Comparison of ENCODE assay signal across 23 cellular contexts in the genomic region with DNA sequence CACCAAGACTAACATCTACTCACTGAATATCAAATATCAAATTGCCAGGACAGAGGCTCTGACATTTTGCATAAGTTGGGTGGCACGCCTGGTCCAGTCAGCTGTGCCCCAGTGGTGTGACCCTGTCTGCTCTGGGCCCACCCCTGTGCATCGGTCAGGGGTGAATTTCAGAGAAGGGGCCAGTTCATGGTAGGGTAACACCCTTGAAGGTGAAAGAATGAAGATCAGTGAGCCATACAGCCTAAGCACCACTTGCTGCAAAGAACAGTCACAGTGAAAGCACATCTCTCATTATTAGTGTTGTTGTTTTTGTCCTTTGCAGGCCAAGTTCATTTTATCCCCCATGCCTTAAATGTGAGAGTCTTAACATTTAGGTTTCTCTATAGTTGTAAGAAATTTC.
DNase-seq lines count a peak whose midpoint lies in the region; ATAC-seq, FAIRE-seq and TF ChIP-seq lines count a peak whose summit lies in the region.
"Had no signal": no experiment of that assay in that cellular context is flagged by ENCODE, and none has a peak within 500 bp of the region (broad histone marks: within the 10 kb centered on the region; RNA-seq: fewer than 3 reads in every experiment).

No MANE protein-coding gene starts in this region.

- TF ChIP-seq CTCF in GM12878 (IDR thresholded peaks at IDR 0.05 in 2 of 3, conservative IDR thresholded peaks at IDR 0.05 in 1 of 3; ENCODE audit: control insufficient read depth in 2 of 3, extremely low read depth in 1 of 3, insufficient read depth in 1 of 3, low read depth in 3 of 3, low read length in 3 of 3) (no peak), gastroesophageal sphincter (IDR thresholded peaks at IDR 0.05) (no peak)

- no peaks in the 10 kb centered on the region for H3K9me3 Mint-ChIP-seq in activated naive CD4-positive, alpha-beta T cell treated with anti-CD3 and anti-CD28 coated beads for 36 hours
- H3K9me3 Mint-ChIP-seq: GM23338 had no signal

- H3K9ac ChIP-seq in GM12878 (ENCODE audit: control insufficient read depth, insufficient read depth, low read length), result no peak overlapping the region

- intact Hi-C loops in GM12878 (cut with micrococcal nuclease; ENCODE audit: unreplicated experiment), result no loop called here
- intact Hi-C loops in activated naive CD4-positive, alpha-beta T cell treated with anti-CD3 and anti-CD28 coated beads for 36 hours (cut with micrococcal nuclease), result no loop called here
- intact Hi-C loops in left colon (cut with DNase I, micrococcal nuclease), result no loop called here

- H3K27me3 Mint-ChIP-seq in activated naive CD4-positive, alpha-beta T cell treated with anti-CD3 and anti-CD28 coated beads for 36 hours (ENCODE audit: low read depth), result no peaks in the 10 kb centered on the region
- H3K27me3 Mint-ChIP-seq: CD4-positive, CD25-positive, alpha-beta regulatory T cell; CD8-positive, alpha-beta memory T cell had no signal

- in situ Hi-C loops in GM12878 (cut with MboI), result no loop called here

- DNase-seq in GM12878 (ENCODE audit: low read depth, low spot score) (no peak), left colon (no peak)
- DNase-seq in activated naive CD4-positive, alpha-beta T cell treated with anti-CD3 and anti-CD28 coated beads for 36 hours, result no peak
- DNase-seq: ACHN; BE2C; C1 segment of cervical spinal cord; CD4-positive, CD25-positive, alpha-beta regulatory T cell; CD8-positive, alpha-beta memory T cell; COR-L47; DMS 273 treated with DMSO at 0.1 percent for 48 hours; DMS53; DND-41; EL; HCEC 1CT; KG1 had no signal

- no peaks in the 10 kb centered on the region for H4K20me1 ChIP-seq in GM12878 (ENCODE audit: control insufficient read depth, insufficient read depth)

- no peak overlapping the region for H3K4me2 ChIP-seq in GM12878 (ENCODE audit: control insufficient read depth, insufficient read depth)
- H3K4me2 ChIP-seq: GM23338 had no signal

- H2AFZ ChIP-seq in GM12878 (ENCODE audit: control insufficient read depth, low read depth, low read length), result no peak overlapping the region
- H2AFZ ChIP-seq: GM23338 had no signal

- TF ChIP-seq RAD21 in GM12878 (IDR thresholded peaks at IDR 0.05; ENCODE audit: insufficient read depth, low read depth, low read length), result no peak

- BruUV-seq in GM12878 (replicated peaks; lab: Mats Ljungman, UMichigan), result no TSS peak

- no peak overlapping the region for H3K27ac Mint-ChIP-seq in activated naive CD4-positive, alpha-beta T cell treated with anti-CD3 and anti-CD28 coated beads for 36 hours
- H3K27ac Mint-ChIP-seq: CD8-positive, alpha-beta memory T cell; GM23338 had no signal

- H3K36me3 ChIP-seq in GM12878 (ENCODE audit: control insufficient read depth in 2 of 2, insufficient read depth in 2 of 2, low read length in 1 of 2) (no peaks in the 10 kb centered on the region), gastroesophageal sphincter (no peaks in the 10 kb centered on the region)
- H3K36me3 ChIP-seq: BE2C had no signal

- H3K27me3 ChIP-seq in GM12878 (replicated peaks in 1 of 2; ENCODE audit: control insufficient read depth in 2 of 2, insufficient read depth in 2 of 2, low read length in 1 of 2) (no peaks in the 10 kb centered on the region), gastroesophageal sphincter (no peaks in the 10 kb centered on the region)
- H3K27me3 ChIP-seq: BE2C had no signal

- 0% methylated on average over 2 of the region's 2 CpGs for WGBS in GM12878 (ENCODE audit: insufficient coverage, insufficient replicate concordance, low lambda C conversion rate, missing lambda C conversion rate)
- 73 to 90% methylated on average over 2 of the region's 2 CpGs for WGBS in gastroesophageal sphincter (ENCODE audit: low coverage in 1 of 2), 2 donors

- H3K79me2 ChIP-seq in GM12878 (ENCODE audit: control insufficient read depth, insufficient read depth, low read length), result no peaks in the 10 kb centered on the region

- SMC1A ChIA-PET in GM12878 (lab: Charles Lee; ENCODE audit: uncharacterized antibody, unreplicated experiment), result no interaction called here

- H3K4me1 ChIP-seq in GM12878 (ENCODE audit: control insufficient read depth, insufficient read depth, low read length) (no peaks in the 10 kb centered on the region), gastroesophageal sphincter (no peaks in the 10 kb centered on the region)
- H3K4me1 ChIP-seq: BE2C had no signal

- TF ChIP-seq POLR2A in GM12878 (IDR thresholded peaks at IDR 0.05; ENCODE audit: low read depth, low read length) (no peak), gastroesophageal sphincter (IDR thresholded peaks at IDR 0.05) (no peak)

- H3K4me3 Mint-ChIP-seq in activated naive CD4-positive, alpha-beta T cell treated with anti-CD3 and anti-CD28 coated beads for 36 hours, result no peak overlapping the region
- H3K4me3 Mint-ChIP-seq: CD4-positive, CD25-positive, alpha-beta regulatory T cell; CD8-positive, alpha-beta memory T cell; GM23338 had no signal

- no peak for FAIRE-seq in GM12878 (lab: Jason Lieb, UNC)
- FAIRE-seq: A204.1, GM12892, GM18507, H54 had no signal

- CTCF ChIA-PET in GM12878 (lab: Yijun Ruan, JAX), result interaction anchor here (1.2 kb wide), 1 partner anchor 15 kb away, joined by 4 read pairs; no protein-coding TSS in a partner anchor
- CTCF ChIA-PET in activated naive CD4-positive, alpha-beta T cell treated with anti-CD3 and anti-CD28 coated beads for 36 hours (lab: Charles Lee), result no interaction called here

- no peaks in the 10 kb centered on the region for H3K4me1 Mint-ChIP-seq in activated naive CD4-positive, alpha-beta T cell treated with anti-CD3 and anti-CD28 coated beads for 36 hours (ENCODE audit: low read depth)
- H3K4me1 Mint-ChIP-seq: CD4-positive, CD25-positive, alpha-beta regulatory T cell; CD8-positive, alpha-beta memory T cell had no signal

- peak; percentile 55 for ATAC-seq in GM19351 (IDR thresholded peaks at IDR 0.05; ENCODE audit: unreplicated experiment)
- peak; percentile 78 for ATAC-seq in HG02759 (IDR thresholded peaks at IDR 0.05; ENCODE audit: unreplicated experiment)
- peak; percentile 57; the same call in 2 of the 3 replicates for ATAC-seq in GM12878
- ATAC-seq in left colon, result no peak
- ATAC-seq in gastroesophageal sphincter, result no peak
- ATAC-seq: GM23338 had no signal

- POLR2A ChIA-PET in GM12878 (lab: Charles Lee), result no interaction called here

- TF ChIP-seq EP300 in GM12878 (IDR thresholded peaks at IDR 0.05; ENCODE audit: borderline replicate concordance in 1 of 2, control insufficient read depth in 1 of 2, low read depth in 2 of 2, low read length in 2 of 2), result peak in 1 of 2 experiments; percentile 28; a peak in 1 of 4 replicates
- no peak for TF ChIP-seq EP300 in gastroesophageal sphincter (IDR thresholded peaks at IDR 0.05)

- H3K9me3 ChIP-seq in GM12878 (replicated peaks; ENCODE audit: control insufficient read depth, insufficient read depth, low read length) (no peaks in the 10 kb centered on the region), gastroesophageal sphincter (no peaks in the 10 kb centered on the region)
- H3K9me3 ChIP-seq: BE2C had no signal

- H3K4me3 ChIP-seq in GM12878 (no peak overlapping the region), gastroesophageal sphincter (no peak overlapping the region)
- H3K4me3 ChIP-seq: GM23338 had no signal

- no peaks in the 10 kb centered on the region for H3K36me3 Mint-ChIP-seq in activated naive CD4-positive, alpha-beta T cell treated with anti-CD3 and anti-CD28 coated beads for 36 hours (ENCODE audit: low read depth)
- H3K36me3 Mint-ChIP-seq: CD4-positive, CD25-positive, alpha-beta regulatory T cell; CD8-positive, alpha-beta memory T cell had no signal

- H3K27ac ChIP-seq in GM12878 (ENCODE audit: control insufficient read depth, insufficient read depth), result no peak overlapping the region
- H3K27ac ChIP-seq in gastroesophageal sphincter, result no peak overlapping the region

- RAD21 ChIA-PET in GM12878 (lab: Charles Lee; ENCODE audit: unreplicated experiment), result no interaction called here

TF ChIP-seq in GM12878, 131 proteins besides CTCF, POLR2A, EP300 and RAD21:
- TF ChIP-seq RUNX3 (IDR thresholded peaks at IDR 0.05; ENCODE audit: low read length), result no peak
- no peak for TF ChIP-seq SREBF2 (IDR thresholded peaks at IDR 0.05; ENCODE audit: low read length)
- TF ChIP-seq ASH2L (IDR thresholded peaks at IDR 0.05; ENCODE audit: borderline replicate concordance, low read depth), result no peak

Comparison
In these comparisons a context has a peak if more than half of its experiments do, and no peak if none do; other contexts are left out.
1. ATAC-seq: peak in GM19351 (single experiment), HG02759 (single experiment) and GM12878 (single experiment); none in left colon (single experiment) and gastroesophageal sphincter (single experiment).